Comparison of ENCODE assay signal across 8 cellular contexts in genomic region chr13:78978381-78978998, GRCh38.
DNase-seq lines count a peak whose midpoint lies in the region; ATAC-seq and FAIRE-seq lines count a peak whose summit lies in the region.

No MANE protein-coding gene starts in this region.

- no peak for FAIRE-seq in small intestine (lab: Jason Lieb, UNC)

- peaks cover 8% of the 10 kb centered on the region for H3K27me3 Mint-ChIP-seq in activated CD4-positive, alpha-beta T cell treated with anti-CD3 and anti-CD28 coated beads for 36 hours

- H3K9me3 Mint-ChIP-seq in activated CD4-positive, alpha-beta T cell treated with anti-CD3 and anti-CD28 coated beads for 36 hours (ENCODE audit: low read depth) = no peaks in the 10 kb centered on the region

- H3K4me1 Mint-ChIP-seq in activated CD4-positive, alpha-beta T cell treated with anti-CD3 and anti-CD28 coated beads for 36 hours = no peaks in the 10 kb centered on the region

- H3K27me3 ChIP-seq in small intestine (ENCODE audit: control insufficient read depth in 2 of 2, insufficient read depth in 2 of 2, low read length in 2 of 2) = no peaks in the 10 kb centered on the region

- ATAC-seq in activated CD4-positive, alpha-beta T cell treated with anti-CD3 and anti-CD28 coated beads for 36 hours = peak; percentile 71
- ATAC-seq in GM19463 (IDR thresholded peaks at IDR 0.05; ENCODE audit: unreplicated experiment) (peak; percentile 95), HG03432 (IDR thresholded peaks at IDR 0.05; ENCODE audit: unreplicated experiment) (peak; percentile 92)

- no peaks in the 10 kb centered on the region for H3K36me3 ChIP-seq in small intestine (ENCODE audit: control insufficient read depth in 2 of 2, insufficient read depth in 2 of 2, low read length in 2 of 2)

- 19 to 37% (median 20%) methylated on average over 2 of the region's 2 CpGs for WGBS in small intestine, 3 donors

- DNase-seq in activated CD4-positive, alpha-beta T cell treated with anti-CD3 and anti-CD28 coated beads for 36 hours = peak; percentile 55
- no peak for DNase-seq in activated CD4-positive, alpha-beta T cell treated with anti-CD3 and anti-CD28 coated beads for 1 hour
- DNase-seq in NCI-H460 (ENCODE audit: extremely low read depth, low read depth) = peak; percentile 50
- DNase-seq in activated gamma-delta T cell treated with anti-CD3 and anti-CD28 coated beads, Interleukin-2, amount 50 U/mL, for 16 hours (ENCODE audit: low read depth) = peak; percentile 9
- peak; percentile 6 for DNase-seq in hepatic stellate cell (ENCODE audit: low spot score)
- DNase-seq in small intestine = peak; percentile 55

- CTCF ChIA-PET in activated CD4-positive, alpha-beta T cell treated with anti-CD3 and anti-CD28 coated beads for 36 hours (lab: Charles Lee) = interaction anchor here (0.6 to 2.0 kb wide), 23 partner anchors 8 to 858 kb away, joined by 3 to 38 read pairs (median 3); no protein-coding TSS in a partner anchor

- H3K27ac Mint-ChIP-seq in activated CD4-positive, alpha-beta T cell treated with anti-CD3 and anti-CD28 coated beads for 36 hours = no peak overlapping the region

- no peaks in the 10 kb centered on the region for H3K4me1 ChIP-seq in small intestine (ENCODE audit: control insufficient read depth in 2 of 2, insufficient read depth in 1 of 2, low read depth in 1 of 2, low read length in 1 of 2)

- POLR2A ChIA-PET in activated CD4-positive, alpha-beta T cell treated with anti-CD3 and anti-CD28 coated beads for 36 hours (lab: Charles Lee) = no interaction called here

- H3K36me3 Mint-ChIP-seq in activated CD4-positive, alpha-beta T cell treated with anti-CD3 and anti-CD28 coated beads for 36 hours (ENCODE audit: low read depth) = no peaks in the 10 kb centered on the region

- no peak overlapping the region for H3K4me3 ChIP-seq in small intestine (ENCODE audit: low read depth in 1 of 2, low read length in 2 of 2)

- no peak overlapping the region for H3K27ac ChIP-seq in small intestine (ENCODE audit: low read depth in 1 of 2, low read length in 1 of 2)

- intact Hi-C loops in activated CD4-positive, alpha-beta T cell treated with anti-CD3 and anti-CD28 coated beads for 36 hours (cut with DNase I, micrococcal nuclease) = loop anchor here (1.0 to 5.0 kb wide), 4 partner anchors 661 to 841 kb away; no protein-coding TSS in a partner anchor

- no peak overlapping the region for H3K4me3 Mint-ChIP-seq in activated CD4-positive, alpha-beta T cell treated with anti-CD3 and anti-CD28 coated beads for 36 hours

- no peaks in the 10 kb centered on the region for H3K9me3 ChIP-seq in small intestine (ENCODE audit: control insufficient read depth, low read depth)
